ENCODE assay signal across 33 cellular contexts in the genomic region with DNA sequence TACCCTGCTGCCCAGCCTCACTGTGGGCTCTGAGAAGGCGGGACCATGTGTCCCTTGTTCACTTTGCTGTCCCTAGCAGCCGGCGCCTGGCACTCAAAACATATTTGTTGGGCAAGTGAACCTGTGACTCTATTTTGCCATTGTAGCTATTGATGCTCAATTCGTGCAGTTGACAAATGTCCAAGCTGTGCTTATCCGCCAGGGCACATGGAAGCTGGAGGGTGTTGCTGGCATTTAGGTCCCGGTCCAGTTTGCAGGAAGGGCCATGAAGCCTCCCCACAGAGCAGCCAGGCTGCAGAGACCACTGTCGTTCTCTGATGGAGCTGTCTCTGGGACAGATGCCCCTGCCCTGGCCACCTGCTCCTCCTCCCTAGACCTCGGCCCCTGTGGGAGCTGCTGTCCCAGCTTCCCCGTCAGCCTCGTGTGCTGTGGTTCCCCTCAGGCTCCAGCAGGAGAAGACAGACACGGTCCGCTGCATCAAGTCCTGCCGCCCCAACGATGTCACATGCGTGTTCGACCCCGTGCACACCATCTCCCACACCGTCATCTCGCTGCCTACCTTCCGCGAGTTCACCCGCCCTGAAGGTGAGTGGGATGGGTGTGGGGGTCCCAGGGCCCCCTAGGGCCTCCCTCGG.
DNase-seq lines count a peak whose midpoint lies in the region; ATAC-seq and TF ChIP-seq lines count a peak whose summit lies in the region.
"Had no signal": no experiment of that assay in that cellular context is flagged by ENCODE, and none has a peak within 500 bp of the region (broad histone marks: within the 10 kb centered on the region; RNA-seq: fewer than 3 reads in every experiment).

No MANE protein-coding gene starts in this region.

- peaks cover 13% of the 10 kb centered on the region for H3K36me3 Mint-ChIP-seq in chondrocyte (ENCODE audit: low read depth)
- H3K36me3 Mint-ChIP-seq in activated naive CD4-positive, alpha-beta T cell treated with anti-CD3 and anti-CD28 coated beads for 36 hours (ENCODE audit: low read depth): no peaks in the 10 kb centered on the region

- no peak overlapping the region for H3K9ac ChIP-seq in IMR-90 (ENCODE audit: low read depth, low read length)

- TF ChIP-seq POLR2A in IMR-90 (IDR thresholded peaks at IDR 0.05; ENCODE audit: low read depth, low read length): no peak
- TF ChIP-seq POLR2A in spleen (IDR thresholded peaks at IDR 0.05): no peak

- no peaks in the 10 kb centered on the region for H3K27me3 ChIP-seq in IMR-90 (ENCODE audit: control insufficient read depth, insufficient read depth, low read length)
- H3K27me3 ChIP-seq in spleen (replicated peaks in 1 of 7): peaks cover 0 to 39% (median 6%) of the 10 kb centered on the region in 7 donors
- H3K27me3 ChIP-seq: MG63 had no signal

- H3K4me1 Mint-ChIP-seq in chondrocyte (ENCODE audit: low read depth): no peaks in the 10 kb centered on the region
- H3K4me1 Mint-ChIP-seq in activated naive CD4-positive, alpha-beta T cell treated with anti-CD3 and anti-CD28 coated beads for 36 hours (ENCODE audit: low read depth): no peaks in the 10 kb centered on the region
- H3K4me1 Mint-ChIP-seq: activated CD4-positive, alpha-beta memory T cell treated with anti-CD3 and anti-CD28 coated beads, Interleukin-2, amount 10 ng/mL, durations not matched to agents 7 days and 5 days; stimulated activated naive B cell treated with anti-CD40 and anti-IgM and Interleukin-4, amounts not matched to agents 10 μg/mL and 1 μg/mL and 100 μg/mL, for 72 hours had no signal

- H3K18ac ChIP-seq in IMR-90 (ENCODE audit: low read depth, low read length): no peak overlapping the region

- peak; percentile 36 for DNase-seq in DMS53 (lab: John Stamatoyannopoulos, UW)
- no peak for DNase-seq in DMS53 treated with DMSO at 0.1 percent for 48 hours (lab: John Stamatoyannopoulos, UW; ENCODE audit: unreplicated experiment)
- DNase-seq in IMR-90: no peak
- peak; percentile 82 for DNase-seq in chondrocyte (ENCODE audit: low spot score)
- peak; percentile 51 for DNase-seq in spleen
- no peak for DNase-seq in NCI-H2107 treated with DMSO at 0.1 percent for 48 hours (lab: John Stamatoyannopoulos, UW; ENCODE audit: unreplicated experiment)
- DNase-seq in stimulated activated CD4-positive, alpha-beta T cell treated with anti-CD3 and anti-CD28 coated beads, Interleukin-2, amount 100 ng/mL, for 48 hours: no peak
- DNase-seq in activated naive CD4-positive, alpha-beta T cell treated with anti-CD3 and anti-CD28 coated beads for 36 hours: no peak
- DNase-seq: 8988T; activated CD4-positive, alpha-beta memory T cell treated with anti-CD3 and anti-CD28 coated beads, Interleukin-2, amount 10 ng/mL, durations not matched to agents 7 days and 5 days; activated CD4-positive, CD25-positive, alpha-beta regulatory T cell treated with anti-CD3 and anti-CD28 coated beads, Interleukin-2, amount 50 U/mL, for 72 hours; activated CD8-positive, alpha-beta memory T cell treated with anti-CD3 and anti-CD28 coated beads, Interleukin-2, amount 50 U/mL, for 4 hours; activated naive CD4-positive, alpha-beta T cell treated with Interleukin-2 at 50 U/mL for 16 hours; CD4-positive, alpha-beta T cell; dermis blood vessel endothelial cell; head of caudate nucleus; KG1; lower lobe of right lung; MG63; NCI-H1436; NCI-H2107; NCI-H510A treated with DMSO at 0.1 percent for 48 hours; occipital lobe; Right ventricle myocardium superior; stimulated activated naive B cell treated with anti-CD40 and anti-IgM and Interleukin-4, amounts not matched to agents 10 μg/mL and 1 μg/mL and 100 μg/mL, for 72 hours; substantia nigra; T-helper 2 cell had no signal

- peaks cover 0 to 3% of the 10 kb centered on the region in 2 experiments; a peak in 1 of 4 replicates for H3K79me1 ChIP-seq in IMR-90 (ENCODE audit: low read depth in 1 of 2, low read length in 2 of 2)

- H2BK15ac ChIP-seq in IMR-90 (ENCODE audit: low read depth, low read length): no peak overlapping the region

- POLR2A ChIA-PET in IMR-90 (lab: Charles Lee; ENCODE audit: unreplicated experiment): no interaction called here

- H3K4me2 ChIP-seq in IMR-90 (ENCODE audit: low read depth, low read length): no peak overlapping the region

- H4K5ac ChIP-seq in IMR-90 (ENCODE audit: low read depth, low read length): no peak overlapping the region

- H4K8ac ChIP-seq in IMR-90 (ENCODE audit: low read depth in 2 of 2, low read length in 2 of 2): no peak overlapping the region

- no peak overlapping the region for H3K14ac ChIP-seq in IMR-90 (replicated peaks; ENCODE audit: low read depth, low read length)

- dilution Hi-C loops in IMR-90 (cut with HindIII; ENCODE audit: low sequenced_read_pairs, unreplicated experiment): no loop called here

- no peak overlapping the region for H3K4me3 ChIP-seq in IMR-90 (ENCODE audit: insufficient read depth, low read depth, low read length)
- H3K4me3 ChIP-seq in spleen: no peak overlapping the region
- H3K4me3 ChIP-seq: GM12878, lower lobe of right lung, MG63 had no signal

- no peaks in the 10 kb centered on the region; the same call in 1 of the 2 replicates for H3K9me1 ChIP-seq in IMR-90 (ENCODE audit: insufficient read depth, low read length)

- TF ChIP-seq CTCF in IMR-90 (conservative IDR thresholded peaks at IDR 0.05; ENCODE audit: low read depth, low read length) (no peak), chondrocyte (IDR thresholded peaks at IDR 0.05) (no peak), spleen (IDR thresholded peaks at IDR 0.05 in 8 of 11, conservative IDR thresholded peaks at IDR 0.05 in 3 of 11) (no peak)

- H3K27ac ChIP-seq in IMR-90 (ENCODE audit: insufficient read depth, low read length) (no peak overlapping the region), spleen (no peak overlapping the region)
- H3K27ac ChIP-seq: lower lobe of right lung had no signal

- H4K20me1 ChIP-seq in IMR-90 (ENCODE audit: insufficient read depth, low read length): no peaks in the 10 kb centered on the region; the same call in 1 of the 2 replicates

- no peak overlapping the region for H2BK5ac ChIP-seq in IMR-90 (ENCODE audit: low read depth, low read length, poor library complexity, severe bottlenecking)

- H3K36me3 ChIP-seq in IMR-90 (ENCODE audit: control insufficient read depth, insufficient read depth, low read length) (peaks cover 39% of the 10 kb centered on the region; the same call in 1 of the 2 replicates), spleen (no peaks in the 10 kb centered on the region)

- in situ Hi-C loops in IMR-90 (cut with MboI; ENCODE audit: low sequenced_read_pairs): loop anchor here (25.0 kb wide), 1 partner anchor 587 kb away; no protein-coding TSS in a partner anchor

- H2AK5ac ChIP-seq in IMR-90 (ENCODE audit: low read depth, low read length): no peak overlapping the region

- CTCF ChIA-PET in IMR-90 (lab: Yijun Ruan, JAX): no interaction called here
- CTCF ChIA-PET in activated naive CD4-positive, alpha-beta T cell treated with anti-CD3 and anti-CD28 coated beads for 36 hours (lab: Charles Lee): interaction anchor here (0.6 kb wide), 2 partner anchors 49 to 81 kb away, joined by 3 read pairs; no protein-coding TSS in a partner anchor

- no peak overlapping the region for H2BK20ac ChIP-seq in IMR-90 (ENCODE audit: low read depth, low read length)

- H3K9me3 Mint-ChIP-seq in chondrocyte (ENCODE audit: low read depth): peaks cover 13% of the 10 kb centered on the region
- H3K9me3 Mint-ChIP-seq in activated naive CD4-positive, alpha-beta T cell treated with anti-CD3 and anti-CD28 coated beads for 36 hours: peaks cover 11% of the 10 kb centered on the region
- H3K9me3 Mint-ChIP-seq: natural killer cell treated with Interleukin-12 subunit alpha and Interleukin-12 subunit beta and Interleukin-15 and Interleukin-18, amount 100 ng/mL, for 72 hours had no signal

- H3K27ac Mint-ChIP-seq in chondrocyte (ENCODE audit: unreplicated experiment): no peak overlapping the region
- no peak overlapping the region for H3K27ac Mint-ChIP-seq in activated naive CD4-positive, alpha-beta T cell treated with anti-CD3 and anti-CD28 coated beads for 36 hours
- H3K27ac Mint-ChIP-seq: activated CD4-positive, alpha-beta memory T cell treated with anti-CD3 and anti-CD28 coated beads, Interleukin-2, amount 10 ng/mL, durations not matched to agents 7 days and 5 days; activated T-helper 1 cell treated with anti-CD3 and anti-CD28 coated beads, Interleukin-12 subunit alpha, Interleukin-12 subunit beta, Interleukin-2, Interleukin-4 antibody, amounts not matched to agents 30 ng/mL and 10 ng/mL and 1 ng/mL, durations not matched to agents 14 hours and 24 hours and 36 hours; brain; CD4-positive, alpha-beta T cell; natural killer cell treated with Interleukin-12 subunit alpha and Interleukin-12 subunit beta and Interleukin-15 and Interleukin-18, amount 100 ng/mL, for 72 hours; stimulated activated naive B cell treated with anti-CD40 and anti-IgM and Interleukin-4, amounts not matched to agents 10 μg/mL and 1 μg/mL and 100 μg/mL, for 72 hours; type B pancreatic cell had no signal

- H3K9me3 ChIP-seq in IMR-90 (ENCODE audit: control insufficient read depth, insufficient read depth, low read length): peaks cover 4% of the 10 kb centered on the region
- H3K9me3 ChIP-seq in spleen: peaks cover 0 to 31% (median 21%) of the 10 kb centered on the region in 8 donors

- peak overlapping the region; percentile 58 for H2AK9ac ChIP-seq in IMR-90 (replicated peaks; ENCODE audit: low read depth, low read length, poor library complexity)

- H3K56ac ChIP-seq in IMR-90 (ENCODE audit: extremely low read depth, insufficient read depth, low read length): no peak overlapping the region

- H4K91ac ChIP-seq in IMR-90 (ENCODE audit: insufficient read depth, low read depth, low read length): no peak overlapping the region

- H3K4me1 ChIP-seq in IMR-90 (ENCODE audit: control insufficient read depth, insufficient read depth, low read length): no peaks in the 10 kb centered on the region
- H3K4me1 ChIP-seq in spleen: peaks cover 4 to 8% (median 6%) of the 10 kb centered on the region in 6 donors

- no peak for ATAC-seq in IMR-90 (ENCODE audit: low read depth)
- ATAC-seq: esophagus mucosa, GM12878, lower lobe of right lung had no signal

- no peak overlapping the region for H3K23ac ChIP-seq in IMR-90 (ENCODE audit: low read depth, low read length)

- H3K4me3 Mint-ChIP-seq in chondrocyte (ENCODE audit: unreplicated experiment): no peak overlapping the region
- no peak overlapping the region for H3K4me3 Mint-ChIP-seq in activated naive CD4-positive, alpha-beta T cell treated with anti-CD3 and anti-CD28 coated beads for 36 hours
- H3K4me3 Mint-ChIP-seq: activated CD4-positive, alpha-beta memory T cell treated with anti-CD3 and anti-CD28 coated beads, Interleukin-2, amount 10 ng/mL, durations not matched to agents 7 days and 5 days; activated T-helper 1 cell treated with anti-CD3 and anti-CD28 coated beads, Interleukin-12 subunit alpha, Interleukin-12 subunit beta, Interleukin-2, Interleukin-4 antibody, amounts not matched to agents 30 ng/mL and 10 ng/mL and 1 ng/mL, durations not matched to agents 14 hours and 24 hours and 36 hours; brain; CD4-positive, alpha-beta T cell; natural killer cell treated with Interleukin-12 subunit alpha and Interleukin-12 subunit beta and Interleukin-15 and Interleukin-18, amount 100 ng/mL, for 72 hours; stimulated activated naive B cell treated with anti-CD40 and anti-IgM and Interleukin-4, amounts not matched to agents 10 μg/mL and 1 μg/mL and 100 μg/mL, for 72 hours; type B pancreatic cell had no signal

- no peaks in the 10 kb centered on the region for H3K27me3 Mint-ChIP-seq in chondrocyte (ENCODE audit: low read depth)
- H3K27me3 Mint-ChIP-seq in activated naive CD4-positive, alpha-beta T cell treated with anti-CD3 and anti-CD28 coated beads for 36 hours (ENCODE audit: low read depth): peaks cover 5% of the 10 kb centered on the region
- H3K27me3 Mint-ChIP-seq: type B pancreatic cell had no signal

- BruUV-seq in IMR-90 (replicated peaks; lab: Mats Ljungman, UMichigan): no TSS peak

- TF ChIP-seq RAD21 in IMR-90 (IDR thresholded peaks at IDR 0.05; ENCODE audit: low read length): no peak

- no peak overlapping the region for H2BK120ac ChIP-seq in IMR-90 (ENCODE audit: low read depth, low read length)

- no peak overlapping the region for H3K4ac ChIP-seq in IMR-90 (ENCODE audit: low read depth, low read length)

- no peak overlapping the region for H2AFZ ChIP-seq in IMR-90 (replicated peaks; ENCODE audit: low read length, poor library complexity)

- WGBS in IMR-90 (ENCODE audit: extremely low coverage in 2 of 2, insufficient read length in 1 of 2), 2 experiments: 64% methylated on average over 4 of the region's 23 CpGs; no CpG with 5 or more reads in 1 of the 2 experiments
- WGBS in spleen, 5 donors: 77 to 87% (median 80%) methylated on average over 19 to 23 of the region's 23 CpGs

- intact Hi-C loops in IMR-90 (cut with micrococcal nuclease): no loop called here
- intact Hi-C loops in spleen (cut with DNase I; ENCODE audit: low total_unique reads): no loop called here
- intact Hi-C loops in activated naive CD4-positive, alpha-beta T cell treated with anti-CD3 and anti-CD28 coated beads for 36 hours (cut with micrococcal nuclease): no loop called here

Comparison
In these comparisons a context has a peak if more than half of its experiments do, and no peak if none do; other contexts are left out.
1. DNase-seq: peak in DMS53 (single experiment), chondrocyte (single experiment) and spleen (single experiment); none in DMS53 treated with DMSO at 0.1 percent for 48 hours (single experiment), IMR-90 (single experiment), NCI-H2107 treated with DMSO at 0.1 percent for 48 hours (single experiment), stimulated activated CD4-positive, alpha-beta T cell treated with anti-CD3 and anti-CD28 coated beads, Interleukin-2, amount 100 ng/mL, for 48 hours (0 of 2) and activated naive CD4-positive, alpha-beta T cell treated with anti-CD3 and anti-CD28 coated beads for 36 hours (single experiment).